Comparison of ENCODE assay signal across 1 cellular context in genomic region chr22:22178566-22178965, GRCh38.
TF ChIP-seq lines count a peak whose summit lies in the region.

No MANE protein-coding gene starts in this region.

TF ChIP-seq in H1, 55 proteins besides CTCF, POLR2A, EP300 and RAD21 (continued from another document):
- TF ChIP-seq RFX5 (IDR thresholded peaks at IDR 0.05; ENCODE audit: borderline replicate concordance, low read depth, low read length) = no peak
- TF ChIP-seq TAF1 (IDR thresholded peaks at IDR 0.05; ENCODE audit: low read depth, low read length) = no peak
TF ChIP-seq in H1: peak in this region for 1.
